Comparison of ENCODE assay signal across 8 cellular contexts in genomic region chr12:124567035-124567672, GRCh38. TPM values are rescaled to one million over a fixed set of nuclear protein-coding genes. Genes with fewer than 3 reads are reported as not detected.
DNase-seq lines count a peak whose midpoint lies in the region; ATAC-seq and TF ChIP-seq lines count a peak whose summit lies in the region.

Gene NCOR2, minus strand, starts transcription at chr12:124567612. Its CDS starts 72,361 bp downstream, at chr12:124495251.

- H3K36me3 ChIP-seq in Panc1 (ENCODE audit: control insufficient read depth, insufficient read depth, low read length) = no peaks in the 10 kb centered on the region; the same call in 1 of the 2 replicates

- CTCF ChIA-PET in Panc1 (lab: Charles Lee) = no interaction called here

- intact Hi-C loops in Panc1 (cut with micrococcal nuclease; ENCODE audit: unreplicated experiment) (loop anchor here (5.0 to 10.0 kb wide), 4 partner anchors 115 to 198 kb away; no protein-coding TSS in a partner anchor), Right ventricle myocardium superior (cut with DNase I) (loop anchor here (5.0 kb wide), 1 partner anchor 200 kb away; no protein-coding TSS in a partner anchor)

- POLR2A ChIA-PET in Panc1 (lab: Charles Lee) = interaction anchor here (0.5 kb wide), 1 partner anchor 15 kb away, joined by 4 read pairs; no protein-coding TSS in a partner anchor

- peak within 1 kb of the TSS; percentile 84 for H3K4me3 ChIP-seq in Panc1 (ENCODE audit: low read depth in 2 of 2, low read length in 2 of 2)

- in situ Hi-C loops in Panc1 (cut with HindIII; ENCODE audit: low pct_unique_long_range_greater_than_20kb, low sequenced_read_pairs) = no loop called here

- H3K4me1 ChIP-seq in Panc1 (ENCODE audit: control insufficient read depth, insufficient read depth, low read length) = peaks cover 40% of the 10 kb centered on the region

- peak within 1 kb of the TSS; percentile 91 for H3K27ac ChIP-seq in Panc1 (ENCODE audit: low read length)

- DNase-seq in Panc1 (ENCODE audit: low read depth, low spot score) = no peak
- peak; percentile 61 for DNase-seq in activated naive CD4-positive, alpha-beta T cell treated with Interleukin-2 at 50 U/mL for 16 hours
- no peak for DNase-seq in Right ventricle myocardium superior
- DNase-seq in pulmonary artery endothelial cell (ENCODE audit: low read depth, low spot score) = no peak
- DNase-seq in SIG-M5 (lab: John Stamatoyannopoulos, UW) = no peak
- DNase-seq in DMS53 treated with DMSO at 0.1 percent for 48 hours (lab: John Stamatoyannopoulos, UW; ENCODE audit: unreplicated experiment) = no peak

- no peaks in the 10 kb centered on the region for H3K9me3 ChIP-seq in Panc1 (ENCODE audit: control insufficient read depth, insufficient read depth, low read depth, low read length)

- ATAC-seq in GM18520 (IDR thresholded peaks at IDR 0.05; ENCODE audit: unreplicated experiment) (peak; percentile 12), HG02763 (IDR thresholded peaks at IDR 0.05; ENCODE audit: unreplicated experiment) (peak; percentile 29), Panc1 (peak; percentile 40), Right ventricle myocardium superior (ENCODE audit: poor library complexity) (peak; percentile 3)

- BruUV-seq in Panc1 (replicated peaks; lab: Mats Ljungman, UMichigan) = no TSS peak

- no peak for TF ChIP-seq CTCF in Panc1 (IDR thresholded peaks at IDR 0.05)

- no peaks in the 10 kb centered on the region for H3K27me3 ChIP-seq in Panc1 (ENCODE audit: control insufficient read depth, insufficient read depth, low read length)

RNA-seq across cellular contexts. Expression of gene NCOR2, which starts in this region (rescaled TPM):
- total RNA-seq in Panc1 (2021; ENCODE audit: unreplicated experiment) (461 TPM), Right ventricle myocardium superior (133 TPM), pulmonary artery endothelial cell (37.2 and 43.5 TPM in 2 replicates)
- 441 TPM for polyA plus RNA-seq in Panc1 (2012; ENCODE audit: insufficient read length)
